ENCODE assay signal across 18 cellular contexts in genomic region chr3:22450785-22451400, GRCh38.
A peak's percentile ranks its signal among the peaks of the same experiment; 100 is the strongest.
DNase-seq lines count a peak whose midpoint lies in the region; TF ChIP-seq lines count a peak whose summit lies in the region.
"Had no signal": no experiment of that assay in that cellular context is flagged by ENCODE, and none has a peak within 500 bp of the region (broad histone marks: within the 10 kb centered on the region; RNA-seq: fewer than 3 reads in every experiment).

No MANE protein-coding gene starts in this region.

- H3K36me3 ChIP-seq in fibroblast of lung (ENCODE audit: control insufficient read depth, insufficient read depth, low read length) (no peaks in the 10 kb centered on the region), thymus (ENCODE audit: control insufficient read depth, insufficient read depth) (no peaks in the 10 kb centered on the region)
- H3K36me3 ChIP-seq: MG63, right atrium auricular region had no signal

- H3K4me3 ChIP-seq in fibroblast of lung (replicated peaks in 1 of 4; ENCODE audit: control extremely low read depth in 1 of 4, insufficient read depth in 1 of 4, low read depth in 3 of 4, low read length in 4 of 4) (no peak overlapping the region), thymus (ENCODE audit: low read length) (no peak overlapping the region), coronary artery (no peak overlapping the region)
- H3K4me3 ChIP-seq: MG63, right atrium auricular region had no signal

- no peak overlapping the region for H2AFZ ChIP-seq in fibroblast of lung (ENCODE audit: low read length)

- H3K4me1 ChIP-seq in fibroblast of lung (ENCODE audit: control insufficient read depth, extremely low read depth, insufficient read depth, low read length) (no peaks in the 10 kb centered on the region), thymus (ENCODE audit: control insufficient read depth, insufficient read depth, low read length) (peaks cover 10% of the 10 kb centered on the region)
- H3K4me1 ChIP-seq: right atrium auricular region had no signal

- DNase-seq in NCI-H82 (lab: John Stamatoyannopoulos, UW) = peak; percentile 1
- no peak for DNase-seq in NCI-H82 treated with DMSO at 0.1 percent for 48 hours (lab: John Stamatoyannopoulos, UW; ENCODE audit: unreplicated experiment)
- DNase-seq in SK-N-DZ (ENCODE audit: low spot score) = peak; percentile 3
- peak; percentile 18 to 50 for DNase-seq in fibroblast of lung (ENCODE audit: low read depth in 2 of 2)
- DNase-seq in coronary artery (ENCODE audit: low spot score) = no peak
- no peak for DNase-seq in mucosa of gallbladder (ENCODE audit: low spot score)
- no peak for DNase-seq in AG08396 (ENCODE audit: low spot score)
- DNase-seq: 8988T; activated CD4-positive, alpha-beta T cell treated with anti-CD3 and anti-CD28 coated beads for 1 hour; activated CD8-positive, alpha-beta memory T cell treated with anti-CD3 and anti-CD28 coated beads, Interleukin-2, amount 50 U/mL, for 4 hours; activated naive CD4-positive, alpha-beta T cell treated with anti-CD3 and anti-CD28 coated beads for 36 hours; CD4-positive, alpha-beta T cell; hippocampal formation; MG63; stimulated activated CD4-positive, alpha-beta T cell treated with anti-CD3 and anti-CD28 coated beads, Interleukin-4, amount 100 ng/mL, for 4 hours; T-helper 1 cell had no signal

- H3K27ac ChIP-seq in fibroblast of lung (ENCODE audit: insufficient read depth, low read length) = no peak overlapping the region
- H3K27ac ChIP-seq in thymus (ENCODE audit: low read depth) = peak overlapping the region; percentile 36
- H3K27ac ChIP-seq in coronary artery = no peak overlapping the region

- no peaks in the 10 kb centered on the region for H3K9me3 ChIP-seq in fibroblast of lung (ENCODE audit: control insufficient read depth, insufficient read depth, low read depth, low read length)
- no peaks in the 10 kb centered on the region for H3K9me3 ChIP-seq in thymus (ENCODE audit: control insufficient read depth)
- H3K9me3 ChIP-seq: MG63, right atrium auricular region had no signal

- H3K4me2 ChIP-seq in fibroblast of lung (ENCODE audit: extremely low read depth, insufficient read depth, low read length) = no peak overlapping the region

- H3K27me3 ChIP-seq in fibroblast of lung (ENCODE audit: control insufficient read depth, insufficient read depth, low read length) (no peaks in the 10 kb centered on the region), thymus (ENCODE audit: control insufficient read depth, insufficient read depth) (no peaks in the 10 kb centered on the region)
- H3K27me3 ChIP-seq: MG63, right atrium auricular region had no signal

- WGBS in thymus = 48% methylated on average over 5 of the region's 5 CpGs

- no peak overlapping the region for H3K9ac ChIP-seq in fibroblast of lung (ENCODE audit: insufficient read depth, low read length)

- H3K79me2 ChIP-seq in fibroblast of lung (ENCODE audit: control insufficient read depth, insufficient read depth, low read length) = no peaks in the 10 kb centered on the region

- TF ChIP-seq CTCF in fibroblast of lung (conservative IDR thresholded peaks at IDR 0.05 in 1 of 2, IDR thresholded peaks at IDR 0.05 in 1 of 2; ENCODE audit: low read depth in 1 of 2, low read length in 2 of 2) (no peak), coronary artery (IDR thresholded peaks at IDR 0.05) (no peak)

- H4K20me1 ChIP-seq in fibroblast of lung (ENCODE audit: control insufficient read depth, extremely low read depth, insufficient read depth, low read length) = no peaks in the 10 kb centered on the region

Comparison
In these comparisons a context has a peak if more than half of its experiments do, and no peak if none do; other contexts are left out.
1. DNase-seq: peak in NCI-H82 (single experiment), SK-N-DZ (single experiment) and fibroblast of lung (2 of 2); none in NCI-H82 treated with DMSO at 0.1 percent for 48 hours (single experiment), coronary artery (single experiment), mucosa of gallbladder (single experiment) and AG08396 (single experiment).